ENCODE assay signal across 1 cellular context in the genomic region with DNA sequence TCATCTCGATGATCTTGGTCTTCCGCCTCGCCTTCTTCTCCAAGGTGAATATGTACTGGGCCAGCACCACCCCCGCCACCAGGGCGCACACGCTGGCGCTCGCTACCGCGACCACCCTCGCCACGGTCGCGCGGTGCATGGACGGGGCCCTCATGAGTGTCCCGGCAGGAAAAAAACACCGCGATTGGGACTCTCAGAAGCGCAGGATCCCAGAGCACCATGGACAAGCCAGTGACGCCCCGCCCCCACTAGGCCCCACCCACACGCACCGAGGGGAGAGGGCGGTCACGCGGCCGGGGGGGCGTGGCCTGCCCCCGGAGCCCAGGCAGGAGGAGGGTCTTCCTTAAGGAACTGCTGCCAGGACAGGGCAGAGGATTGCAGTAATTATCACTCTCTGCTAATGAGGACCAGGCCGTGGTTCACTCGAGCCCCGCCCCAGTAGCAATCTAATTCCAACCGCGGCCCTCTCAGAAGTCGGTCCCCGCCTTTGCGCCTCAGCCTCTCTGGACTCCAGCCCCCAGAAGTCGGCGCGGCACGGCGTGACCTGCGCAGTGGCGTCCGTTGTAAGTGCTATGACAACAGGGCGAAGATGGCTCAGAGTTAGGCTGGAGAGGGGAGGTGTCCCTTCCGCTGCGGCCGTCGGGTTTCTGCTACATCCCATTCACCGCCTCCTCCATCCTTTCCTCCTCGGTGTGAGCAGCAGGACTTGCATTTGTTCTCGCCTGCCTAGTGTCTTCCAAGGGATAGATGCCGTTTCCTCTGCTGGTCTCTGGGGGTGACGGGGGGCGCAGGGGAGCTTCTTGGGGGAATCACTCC.
TF ChIP-seq lines count a peak whose summit lies in the region.

A gene (plus strand): TSS at position 575 of the 816 bp plus-strand sequence. CDS start 16,689 bp downstream, outside the sequence.

TF ChIP-seq in HepG2, 621 proteins besides CTCF, POLR2A, EP300 and RAD21 (continued from another document and continues in another):
- TF ChIP-seq, protein P1, sequence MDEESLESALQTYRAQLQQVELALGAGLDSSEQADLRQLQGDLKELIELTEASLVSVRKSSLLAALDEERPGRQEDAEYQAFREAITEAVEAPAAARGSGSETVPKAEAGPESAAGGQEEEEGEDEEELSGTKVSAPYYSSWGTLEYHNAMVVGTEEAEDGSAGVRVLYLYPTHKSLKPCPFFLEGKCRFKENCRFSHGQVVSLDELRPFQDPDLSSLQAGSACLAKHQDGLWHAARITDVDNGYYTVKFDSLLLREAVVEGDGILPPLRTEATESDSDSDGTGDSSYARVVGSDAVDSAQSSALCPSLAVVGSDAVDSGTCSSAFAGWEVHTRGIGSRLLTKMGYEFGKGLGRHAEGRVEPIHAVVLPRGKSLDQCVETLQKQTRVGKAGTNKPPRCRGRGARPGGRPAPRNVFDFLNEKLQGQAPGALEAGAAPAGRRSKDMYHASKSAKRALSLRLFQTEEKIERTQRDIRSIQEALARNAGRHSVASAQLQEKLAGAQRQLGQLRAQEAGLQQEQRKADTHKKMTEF (CRISPR knock-in tag; IDR thresholded peaks at IDR 0.05), result peak; percentile 60; the same call in 1 of the 2 replicates
- TF ChIP-seq, protein P2, sequence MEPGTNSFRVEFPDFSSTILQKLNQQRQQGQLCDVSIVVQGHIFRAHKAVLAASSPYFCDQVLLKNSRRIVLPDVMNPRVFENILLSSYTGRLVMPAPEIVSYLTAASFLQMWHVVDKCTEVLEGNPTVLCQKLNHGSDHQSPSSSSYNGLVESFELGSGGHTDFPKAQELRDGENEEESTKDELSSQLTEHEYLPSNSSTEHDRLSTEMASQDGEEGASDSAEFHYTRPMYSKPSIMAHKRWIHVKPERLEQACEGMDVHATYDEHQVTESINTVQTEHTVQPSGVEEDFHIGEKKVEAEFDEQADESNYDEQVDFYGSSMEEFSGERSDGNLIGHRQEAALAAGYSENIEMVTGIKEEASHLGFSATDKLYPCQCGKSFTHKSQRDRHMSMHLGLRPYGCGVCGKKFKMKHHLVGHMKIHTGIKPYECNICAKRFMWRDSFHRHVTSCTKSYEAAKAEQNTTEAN (CRISPR knock-in tag; conservative IDR thresholded peaks at IDR 0.05), result no peak
- TF ChIP-seq ZKSCAN5 (CRISPR knock-in tag; IDR thresholded peaks at IDR 0.05) (no peak), YY1 (IDR thresholded peaks at IDR 0.05; ENCODE audit: insufficient read depth, insufficient replicate concordance, low read depth, low read length) (peak; percentile 46), GPN1 (CRISPR knock-in tag; IDR thresholded peaks at IDR 0.05; ENCODE audit: borderline replicate concordance) (no peak), CBFB (CRISPR knock-in tag; IDR thresholded peaks at IDR 0.05) (no peak), HOXD1 (CRISPR knock-in tag; IDR thresholded peaks at IDR 0.05) (peak; percentile 42; the same call in 1 of the 2 replicates), TRIM24 (CRISPR knock-in tag; IDR thresholded peaks at IDR 0.05) (no peak), ZEB1 (IDR thresholded peaks at IDR 0.05; ENCODE audit: insufficient replicate concordance, low read depth) (no peak), GTF3A (CRISPR knock-in tag; conservative IDR thresholded peaks at IDR 0.05) (no peak), HES4 (CRISPR knock-in tag; IDR thresholded peaks at IDR 0.05; ENCODE audit: borderline replicate concordance) (peak; percentile 66; the same call in 1 of the 2 replicates), MTF2 (CRISPR knock-in tag; IDR thresholded peaks at IDR 0.05; ENCODE audit: borderline replicate concordance) (no peak), PHF5A (CRISPR knock-in tag; IDR thresholded peaks at IDR 0.05; ENCODE audit: low read depth, unreplicated experiment) (no peak), ZNF672 (CRISPR knock-in tag; IDR thresholded peaks at IDR 0.05) (no peak), HIVEP1 (CRISPR knock-in tag; IDR thresholded peaks at IDR 0.05) (0 out of 2 replicates have a peak, but pooled peaks have one; percentile 19), ZNF34 (CRISPR knock-in tag; IDR thresholded peaks at IDR 0.05; ENCODE audit: borderline replicate concordance) (no peak), ZNF430 (CRISPR knock-in tag; IDR thresholded peaks at IDR 0.05) (peak; percentile 86), ZNF33A (CRISPR knock-in tag; IDR thresholded peaks at IDR 0.05; ENCODE audit: borderline replicate concordance) (no peak), ZNF547 (CRISPR knock-in tag; IDR thresholded peaks at IDR 0.05) (peak; percentile 35; the same call in 1 of the 2 replicates), ZNF678 (CRISPR knock-in tag; IDR thresholded peaks at IDR 0.05) (no peak), FOXA1 (IDR thresholded peaks at IDR 0.05) (no peak), FOXA1 (CRISPR knock-in tag; IDR thresholded peaks at IDR 0.05) (peak; percentile 73), HHEX (CRISPR knock-in tag; IDR thresholded peaks at IDR 0.05) (no peak), ZBTB20 (CRISPR knock-in tag; IDR thresholded peaks at IDR 0.05; ENCODE audit: borderline replicate concordance, low read depth) (no peak; the same call in 1 of the 2 replicates), GLI4 (CRISPR knock-in tag; IDR thresholded peaks at IDR 0.05; ENCODE audit: borderline replicate concordance) (no peak), NR2F2 (IDR thresholded peaks at IDR 0.05; ENCODE audit: borderline replicate concordance, low read depth) (no peak), SP5 (CRISPR knock-in tag; IDR thresholded peaks at IDR 0.05; ENCODE audit: borderline replicate concordance, low read depth) (no peak; the same call in none of the 2 replicates), SALL2 (CRISPR knock-in tag; IDR thresholded peaks at IDR 0.05) (peak; percentile 73; the same call in 1 of the 2 replicates)
- TF ChIP-seq, protein P3, sequence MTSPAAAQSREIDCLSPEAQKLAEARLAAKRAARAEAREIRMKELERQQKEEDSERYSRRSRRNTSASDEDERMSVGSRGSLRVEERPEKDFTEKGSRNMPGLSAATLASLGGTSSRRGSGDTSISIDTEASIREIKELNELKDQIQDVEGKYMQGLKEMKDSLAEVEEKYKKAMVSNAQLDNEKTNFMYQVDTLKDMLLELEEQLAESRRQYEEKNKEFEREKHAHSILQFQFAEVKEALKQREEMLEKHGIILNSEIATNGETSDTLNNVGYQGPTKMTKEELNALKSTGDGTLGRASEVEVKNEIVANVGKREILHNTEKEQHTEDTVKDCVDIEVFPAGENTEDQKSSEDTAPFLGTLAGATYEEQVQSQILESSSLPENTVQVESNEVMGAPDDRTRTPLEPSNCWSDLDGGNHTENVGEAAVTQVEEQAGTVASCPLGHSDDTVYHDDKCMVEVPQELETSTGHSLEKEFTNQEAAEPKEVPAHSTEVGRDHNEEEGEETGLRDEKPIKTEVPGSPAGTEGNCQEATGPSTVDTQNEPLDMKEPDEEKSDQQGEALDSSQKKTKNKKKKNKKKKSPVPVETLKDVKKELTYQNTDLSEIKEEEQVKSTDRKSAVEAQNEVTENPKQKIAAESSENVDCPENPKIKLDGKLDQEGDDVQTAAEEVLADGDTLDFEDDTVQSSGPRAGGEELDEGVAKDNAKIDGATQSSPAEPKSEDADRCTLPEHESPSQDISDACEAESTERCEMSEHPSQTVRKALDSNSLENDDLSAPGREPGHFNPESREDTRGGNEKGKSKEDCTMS (CRISPR knock-in tag; conservative IDR thresholded peaks at IDR 0.05), result no peak
- TF ChIP-seq, protein P4, sequence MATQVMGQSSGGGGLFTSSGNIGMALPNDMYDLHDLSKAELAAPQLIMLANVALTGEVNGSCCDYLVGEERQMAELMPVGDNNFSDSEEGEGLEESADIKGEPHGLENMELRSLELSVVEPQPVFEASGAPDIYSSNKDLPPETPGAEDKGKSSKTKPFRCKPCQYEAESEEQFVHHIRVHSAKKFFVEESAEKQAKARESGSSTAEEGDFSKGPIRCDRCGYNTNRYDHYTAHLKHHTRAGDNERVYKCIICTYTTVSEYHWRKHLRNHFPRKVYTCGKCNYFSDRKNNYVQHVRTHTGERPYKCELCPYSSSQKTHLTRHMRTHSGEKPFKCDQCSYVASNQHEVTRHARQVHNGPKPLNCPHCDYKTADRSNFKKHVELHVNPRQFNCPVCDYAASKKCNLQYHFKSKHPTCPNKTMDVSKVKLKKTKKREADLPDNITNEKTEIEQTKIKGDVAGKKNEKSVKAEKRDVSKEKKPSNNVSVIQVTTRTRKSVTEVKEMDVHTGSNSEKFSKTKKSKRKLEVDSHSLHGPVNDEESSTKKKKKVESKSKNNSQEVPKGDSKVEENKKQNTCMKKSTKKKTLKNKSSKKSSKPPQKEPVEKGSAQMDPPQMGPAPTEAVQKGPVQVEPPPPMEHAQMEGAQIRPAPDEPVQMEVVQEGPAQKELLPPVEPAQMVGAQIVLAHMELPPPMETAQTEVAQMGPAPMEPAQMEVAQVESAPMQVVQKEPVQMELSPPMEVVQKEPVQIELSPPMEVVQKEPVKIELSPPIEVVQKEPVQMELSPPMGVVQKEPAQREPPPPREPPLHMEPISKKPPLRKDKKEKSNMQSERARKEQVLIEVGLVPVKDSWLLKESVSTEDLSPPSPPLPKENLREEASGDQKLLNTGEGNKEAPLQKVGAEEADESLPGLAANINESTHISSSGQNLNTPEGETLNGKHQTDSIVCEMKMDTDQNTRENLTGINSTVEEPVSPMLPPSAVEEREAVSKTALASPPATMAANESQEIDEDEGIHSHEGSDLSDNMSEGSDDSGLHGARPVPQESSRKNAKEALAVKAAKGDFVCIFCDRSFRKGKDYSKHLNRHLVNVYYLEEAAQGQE (IDR thresholded peaks at IDR 0.05; ENCODE audit: borderline replicate concordance in 1 of 2, low read depth in 1 of 2, low read length in 2 of 2), result no peak
- TF ChIP-seq, protein P5, sequence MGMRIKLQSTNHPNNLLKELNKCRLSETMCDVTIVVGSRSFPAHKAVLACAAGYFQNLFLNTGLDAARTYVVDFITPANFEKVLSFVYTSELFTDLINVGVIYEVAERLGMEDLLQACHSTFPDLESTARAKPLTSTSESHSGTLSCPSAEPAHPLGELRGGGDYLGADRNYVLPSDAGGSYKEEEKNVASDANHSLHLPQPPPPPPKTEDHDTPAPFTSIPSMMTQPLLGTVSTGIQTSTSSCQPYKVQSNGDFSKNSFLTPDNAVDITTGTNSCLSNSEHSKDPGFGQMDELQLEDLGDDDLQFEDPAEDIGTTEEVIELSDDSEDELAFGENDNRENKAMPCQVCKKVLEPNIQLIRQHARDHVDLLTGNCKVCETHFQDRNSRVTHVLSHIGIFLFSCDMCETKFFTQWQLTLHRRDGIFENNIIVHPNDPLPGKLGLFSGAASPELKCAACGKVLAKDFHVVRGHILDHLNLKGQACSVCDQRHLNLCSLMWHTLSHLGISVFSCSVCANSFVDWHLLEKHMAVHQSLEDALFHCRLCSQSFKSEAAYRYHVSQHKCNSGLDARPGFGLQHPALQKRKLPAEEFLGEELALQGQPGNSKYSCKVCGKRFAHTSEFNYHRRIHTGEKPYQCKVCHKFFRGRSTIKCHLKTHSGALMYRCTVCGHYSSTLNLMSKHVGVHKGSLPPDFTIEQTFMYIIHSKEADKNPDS (CRISPR knock-in tag; IDR thresholded peaks at IDR 0.05), result no peak
- TF ChIP-seq, protein P6, sequence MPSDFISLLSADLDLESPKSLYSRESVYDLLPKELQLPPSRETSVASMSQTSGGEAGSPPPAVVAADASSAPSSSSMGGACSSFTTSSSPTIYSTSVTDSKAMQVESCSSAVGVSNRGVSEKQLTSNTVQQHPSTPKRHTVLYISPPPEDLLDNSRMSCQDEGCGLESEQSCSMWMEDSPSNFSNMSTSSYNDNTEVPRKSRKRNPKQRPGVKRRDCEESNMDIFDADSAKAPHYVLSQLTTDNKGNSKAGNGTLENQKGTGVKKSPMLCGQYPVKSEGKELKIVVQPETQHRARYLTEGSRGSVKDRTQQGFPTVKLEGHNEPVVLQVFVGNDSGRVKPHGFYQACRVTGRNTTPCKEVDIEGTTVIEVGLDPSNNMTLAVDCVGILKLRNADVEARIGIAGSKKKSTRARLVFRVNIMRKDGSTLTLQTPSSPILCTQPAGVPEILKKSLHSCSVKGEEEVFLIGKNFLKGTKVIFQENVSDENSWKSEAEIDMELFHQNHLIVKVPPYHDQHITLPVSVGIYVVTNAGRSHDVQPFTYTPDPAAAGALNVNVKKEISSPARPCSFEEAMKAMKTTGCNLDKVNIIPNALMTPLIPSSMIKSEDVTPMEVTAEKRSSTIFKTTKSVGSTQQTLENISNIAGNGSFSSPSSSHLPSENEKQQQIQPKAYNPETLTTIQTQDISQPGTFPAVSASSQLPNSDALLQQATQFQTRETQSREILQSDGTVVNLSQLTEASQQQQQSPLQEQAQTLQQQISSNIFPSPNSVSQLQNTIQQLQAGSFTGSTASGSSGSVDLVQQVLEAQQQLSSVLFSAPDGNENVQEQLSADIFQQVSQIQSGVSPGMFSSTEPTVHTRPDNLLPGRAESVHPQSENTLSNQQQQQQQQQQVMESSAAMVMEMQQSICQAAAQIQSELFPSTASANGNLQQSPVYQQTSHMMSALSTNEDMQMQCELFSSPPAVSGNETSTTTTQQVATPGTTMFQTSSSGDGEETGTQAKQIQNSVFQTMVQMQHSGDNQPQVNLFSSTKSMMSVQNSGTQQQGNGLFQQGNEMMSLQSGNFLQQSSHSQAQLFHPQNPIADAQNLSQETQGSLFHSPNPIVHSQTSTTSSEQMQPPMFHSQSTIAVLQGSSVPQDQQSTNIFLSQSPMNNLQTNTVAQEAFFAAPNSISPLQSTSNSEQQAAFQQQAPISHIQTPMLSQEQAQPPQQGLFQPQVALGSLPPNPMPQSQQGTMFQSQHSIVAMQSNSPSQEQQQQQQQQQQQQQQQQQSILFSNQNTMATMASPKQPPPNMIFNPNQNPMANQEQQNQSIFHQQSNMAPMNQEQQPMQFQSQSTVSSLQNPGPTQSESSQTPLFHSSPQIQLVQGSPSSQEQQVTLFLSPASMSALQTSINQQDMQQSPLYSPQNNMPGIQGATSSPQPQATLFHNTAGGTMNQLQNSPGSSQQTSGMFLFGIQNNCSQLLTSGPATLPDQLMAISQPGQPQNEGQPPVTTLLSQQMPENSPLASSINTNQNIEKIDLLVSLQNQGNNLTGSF (CRISPR knock-in tag; IDR thresholded peaks at IDR 0.05), result no peak
- TF ChIP-seq, protein P7, sequence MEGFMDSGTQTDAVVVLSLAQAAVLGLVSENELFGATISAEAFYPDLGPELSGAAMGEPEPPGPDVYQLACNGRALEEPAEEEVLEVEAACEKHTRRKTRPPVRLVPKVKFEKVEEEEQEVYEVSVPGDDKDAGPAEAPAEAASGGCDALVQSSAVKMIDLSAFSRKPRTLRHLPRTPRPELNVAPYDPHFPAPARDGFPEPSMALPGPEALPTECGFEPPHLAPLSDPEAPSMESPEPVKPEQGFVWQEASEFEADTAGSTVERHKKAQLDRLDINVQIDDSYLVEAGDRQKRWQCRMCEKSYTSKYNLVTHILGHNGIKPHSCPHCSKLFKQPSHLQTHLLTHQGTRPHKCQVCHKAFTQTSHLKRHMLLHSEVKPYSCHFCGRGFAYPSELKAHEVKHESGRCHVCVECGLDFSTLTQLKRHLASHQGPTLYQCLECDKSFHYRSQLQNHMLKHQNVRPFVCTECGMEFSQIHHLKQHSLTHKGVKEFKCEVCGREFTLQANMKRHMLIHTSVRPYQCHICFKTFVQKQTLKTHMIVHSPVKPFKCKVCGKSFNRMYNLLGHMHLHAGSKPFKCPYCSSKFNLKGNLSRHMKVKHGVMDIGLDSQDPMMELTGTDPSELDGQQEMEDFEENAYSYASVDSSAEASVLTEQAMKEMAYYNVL (CRISPR knock-in tag; IDR thresholded peaks at IDR 0.05; ENCODE audit: borderline replicate concordance), result peak; percentile 81; the same call in 1 of the 2 replicates
- TF ChIP-seq, protein P8, sequence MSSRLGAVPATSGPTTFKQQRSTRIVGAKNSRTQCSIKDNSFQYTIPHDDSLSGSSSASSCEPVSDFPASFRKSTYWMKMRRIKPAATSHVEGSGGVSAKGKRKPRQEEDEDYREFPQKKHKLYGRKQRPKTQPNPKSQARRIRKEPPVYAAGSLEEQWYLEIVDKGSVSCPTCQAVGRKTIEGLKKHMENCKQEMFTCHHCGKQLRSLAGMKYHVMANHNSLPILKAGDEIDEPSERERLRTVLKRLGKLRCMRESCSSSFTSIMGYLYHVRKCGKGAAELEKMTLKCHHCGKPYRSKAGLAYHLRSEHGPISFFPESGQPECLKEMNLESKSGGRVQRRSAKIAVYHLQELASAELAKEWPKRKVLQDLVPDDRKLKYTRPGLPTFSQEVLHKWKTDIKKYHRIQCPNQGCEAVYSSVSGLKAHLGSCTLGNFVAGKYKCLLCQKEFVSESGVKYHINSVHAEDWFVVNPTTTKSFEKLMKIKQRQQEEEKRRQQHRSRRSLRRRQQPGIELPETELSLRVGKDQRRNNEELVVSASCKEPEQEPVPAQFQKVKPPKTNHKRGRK (CRISPR knock-in tag; IDR thresholded peaks at IDR 0.05), result no peak
